In the genomic region with DNA sequence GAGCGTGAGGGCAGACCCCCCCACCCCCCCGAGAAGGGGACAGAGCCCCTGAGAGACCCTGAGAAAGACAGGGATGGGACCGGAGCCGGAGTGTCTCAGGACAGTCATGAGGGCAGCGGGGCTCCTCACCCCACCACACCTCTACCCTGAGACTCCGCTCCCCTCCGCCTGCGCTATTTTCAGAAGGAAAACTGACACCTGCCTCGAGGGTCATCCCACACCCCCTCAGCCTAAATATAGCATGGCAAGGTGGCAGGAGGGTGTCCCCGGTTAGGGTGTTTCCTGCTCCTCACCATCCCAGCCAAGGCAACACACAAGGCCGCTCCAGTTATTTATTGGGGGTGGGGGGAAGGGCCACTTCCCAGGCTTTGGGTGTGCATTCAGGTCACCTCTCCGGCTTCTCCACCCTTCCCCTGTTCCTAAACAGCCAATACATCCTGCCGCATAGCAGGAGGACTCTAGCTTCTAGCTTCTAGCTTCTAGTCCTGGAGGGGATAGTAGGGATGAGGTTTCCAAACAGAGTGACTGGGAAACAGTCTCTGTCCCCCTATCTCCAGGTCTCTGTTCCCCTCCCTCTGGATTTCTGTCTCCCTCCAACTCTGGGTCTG, we compare ENCODE assay signal across 1 cellular context.
TF ChIP-seq lines count a peak whose summit lies in the region.

No MANE protein-coding gene starts in this region.

TF ChIP-seq in HEK293, 187 proteins besides CTCF, POLR2A, EP300 and RAD21 (continued from another document):
- TF ChIP-seq ZNF664 (tag by site-specific recombination; IDR thresholded peaks at IDR 0.05) (no peak), GLIS1 (tag by site-specific recombination; IDR thresholded peaks at IDR 0.05) (no peak)
